Comparison of ENCODE assay signal across 8 cellular contexts in the genomic region with DNA sequence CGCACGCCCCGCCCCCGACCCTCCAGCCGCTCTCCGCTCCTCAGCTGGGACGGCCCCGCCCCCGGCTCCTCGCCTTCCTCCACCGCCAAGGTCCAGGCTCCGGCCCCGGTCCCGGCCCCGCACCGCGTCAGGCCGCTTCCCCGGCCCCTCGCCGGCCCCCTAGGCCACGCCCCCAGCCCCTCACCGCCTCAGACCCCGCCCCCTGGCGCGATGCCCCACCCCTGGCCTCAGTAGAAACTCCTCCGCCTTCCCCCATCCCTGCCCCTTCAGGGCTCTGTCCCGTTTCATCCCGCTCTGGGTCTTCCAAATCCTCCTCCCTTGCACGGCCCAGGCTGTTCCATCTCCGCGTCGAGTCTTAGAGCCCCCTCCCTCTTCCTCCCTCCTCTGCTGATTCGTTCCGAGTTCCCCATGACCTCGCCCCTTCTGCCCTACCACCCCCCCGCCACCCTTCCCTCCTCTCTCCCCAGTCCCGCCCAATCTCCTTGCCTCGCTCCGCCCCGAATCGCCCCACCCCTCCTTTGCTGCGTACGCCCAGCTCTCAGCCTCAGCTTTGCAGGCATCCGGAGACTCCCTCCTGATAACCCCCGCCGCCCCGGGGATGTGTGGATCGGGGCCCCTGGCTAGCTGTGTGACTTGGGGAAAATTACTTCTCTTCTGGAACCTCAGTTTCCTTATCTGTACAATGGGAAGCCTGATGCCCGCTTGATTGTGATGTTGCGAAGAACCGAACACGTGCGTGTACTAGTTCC. TPM values are rescaled to one million over a fixed set of nuclear protein-coding genes. Genes with fewer than 3 reads are reported as not detected.
DNase-seq lines count a peak whose midpoint lies in the region; ATAC-seq, FAIRE-seq and TF ChIP-seq lines count a peak whose summit lies in the region.

No MANE protein-coding gene starts in this region.

- peak overlapping the region; percentile 80 for H2AFZ ChIP-seq in endothelial cell of umbilical vein (ENCODE audit: low read depth, low read length)

- peak; percentile 63 for DNase-seq in GM04503 (ENCODE audit: low read depth)
- DNase-seq in NOMO-1 (lab: John Stamatoyannopoulos, UW; ENCODE audit: unreplicated experiment in 2 of 2), result peak; percentile 66 to 75
- DNase-seq in activated CD8-positive, alpha-beta memory T cell treated with anti-CD3 and anti-CD28 coated beads, Interleukin-2, amount 50 U/mL, for 4 hours, result peak; percentile 89
- DNase-seq in endothelial cell of umbilical vein (ENCODE audit: low read depth, low spot score), result peak; percentile 92
- DNase-seq in mesenteric fat pad (ENCODE audit: low spot score), result peak; percentile 96
- DNase-seq in stimulated activated CD8-positive, alpha-beta memory T cell treated with anti-CD3 and anti-CD28 coated beads, Interleukin-15, amount 100 ng/mL, for 1 hour (ENCODE audit: low read depth), result peak; percentile 86

- H3K9me3 ChIP-seq in endothelial cell of umbilical vein (replicated peaks; ENCODE audit: control insufficient read depth, insufficient read depth, low read length), result no peaks in the 10 kb centered on the region

- peak overlapping the region; percentile 8 to 67 (median 34) for H3K4me3 ChIP-seq in endothelial cell of umbilical vein (replicated peaks in 1 of 3; ENCODE audit: insufficient read depth in 1 of 3, low read depth in 1 of 3, low read length in 3 of 3)

- H3K79me2 ChIP-seq in endothelial cell of umbilical vein (ENCODE audit: control insufficient read depth, insufficient read depth, low read length), result no peaks in the 10 kb centered on the region

- no peaks in the 10 kb centered on the region for H3K36me3 ChIP-seq in endothelial cell of umbilical vein (ENCODE audit: control insufficient read depth in 2 of 2, extremely low read depth in 1 of 2, insufficient read depth in 2 of 2, low read length in 2 of 2)

- H3K27me3 ChIP-seq in endothelial cell of umbilical vein (ENCODE audit: control insufficient read depth in 2 of 2, insufficient read depth in 2 of 2, low read length in 2 of 2), result peaks cover 0 to 1% of the 10 kb centered on the region in 2 experiments

- POLR2A ChIA-PET in endothelial cell of umbilical vein (lab: Charles Lee), result interaction anchor here (0.5 to 0.7 kb wide), 3 partner anchors 60 to 115 kb away, joined by 3 to 7 read pairs (median 4); partner anchors contain the start of genes TCEA3 and ZNF436

- H3K9ac ChIP-seq in endothelial cell of umbilical vein (replicated peaks; ENCODE audit: extremely low read depth, insufficient read depth, low read length), result no peak overlapping the region

- H4K20me1 ChIP-seq in endothelial cell of umbilical vein (replicated peaks; ENCODE audit: control insufficient read depth, extremely low read depth, insufficient read depth, low read length), result no peaks in the 10 kb centered on the region

- no TSS peak for BruUV-seq in endothelial cell of umbilical vein (replicated peaks; lab: Mats Ljungman, UMichigan)

- no peak for TF ChIP-seq POLR2A in endothelial cell of umbilical vein (IDR thresholded peaks at IDR 0.05; ENCODE audit: low read depth, low read length)

- peaks cover 11% of the 10 kb centered on the region for H3K4me1 ChIP-seq in endothelial cell of umbilical vein (ENCODE audit: control insufficient read depth, extremely low read depth, insufficient read depth, low read length)

- FAIRE-seq in endothelial cell of umbilical vein (lab: Jason Lieb, UNC), result peak; percentile 89

- dilution Hi-C loops in endothelial cell of umbilical vein (cut with MboI; ENCODE audit: extremely low pct_ligation_motif_present, low sequenced_read_pairs), result no loop called here

- H3K9me1 ChIP-seq in endothelial cell of umbilical vein (replicated peaks; ENCODE audit: control insufficient read depth, extremely low read depth, insufficient read depth, low read length), result no peaks in the 10 kb centered on the region

- CTCF ChIA-PET in endothelial cell of umbilical vein (lab: Charles Lee), result interaction anchor here (0.7 to 5.3 kb wide), 18 partner anchors 9 to 207 kb away, joined by 3 to 77 read pairs (median 4); partner anchors contain the start of genes E2F2, HNRNPR, RPL11 and ZNF436

- intact Hi-C loops in endothelial cell of umbilical vein (cut with micrococcal nuclease), result loop anchor here (1.0 to 5.0 kb wide), 5 partner anchors 48 to 316 kb away; partner anchors contain the start of genes E2F2, HNRNPR, LUZP1 and ZNF436

- H3K27ac ChIP-seq in endothelial cell of umbilical vein (ENCODE audit: insufficient read depth, low read depth, low read length), result no peak overlapping the region

- peak; percentile 41 for ATAC-seq in HG03442 (IDR thresholded peaks at IDR 0.05; ENCODE audit: unreplicated experiment)
- no peak for ATAC-seq in GM18873 (IDR thresholded peaks at IDR 0.05; ENCODE audit: low FRiP score, unreplicated experiment)

- H3K4me2 ChIP-seq in endothelial cell of umbilical vein (ENCODE audit: insufficient read depth, low read length), result peak overlapping the region; percentile 51

- no peak for TF ChIP-seq CTCF in endothelial cell of umbilical vein (IDR thresholded peaks at IDR 0.05; ENCODE audit: extremely low read depth in 1 of 2, insufficient read depth in 1 of 2, low read depth in 1 of 2, low read length in 2 of 2)

TF ChIP-seq in endothelial cell of umbilical vein, 7 proteins besides CTCF, POLR2A, EP300 and RAD21:
- TF ChIP-seq MAX (IDR thresholded peaks at IDR 0.05; ENCODE audit: insufficient read depth, insufficient read length) (peak; percentile 2), EZH2 (IDR thresholded peaks at IDR 0.05; ENCODE audit: borderline replicate concordance, low read depth, low read length, severe bottlenecking) (no peak), GATA2 (IDR thresholded peaks at IDR 0.05; ENCODE audit: insufficient read depth, insufficient read length, low read depth, low read length) (no peak), MYC (IDR thresholded peaks at IDR 0.05; ENCODE audit: low read depth, low read length) (no peak), FOS (IDR thresholded peaks at IDR 0.05; ENCODE audit: borderline replicate concordance, insufficient read depth, low read length) (no peak), POLR2AphosphoS5 (IDR thresholded peaks at IDR 0.05; ENCODE audit: insufficient read depth, low read depth, low read length) (no peak), JUN (IDR thresholded peaks at IDR 0.05; ENCODE audit: borderline replicate concordance, insufficient read depth, insufficient read length, low read depth) (no peak)

RNA-seq across cellular contexts. Expression of gene ASAP3, which starts 0.4 kb away (rescaled TPM):
- 14.2 and 15.5 TPM in 2 replicates for total RNA-seq in endothelial cell of umbilical vein
- polyA plus RNA-seq in endothelial cell of umbilical vein, result 12.5 and 14.8 TPM in 2 replicates
- 7.9 and 11.3 TPM in 2 replicates for polyA plus RNA-seq in endothelial cell of umbilical vein (2011; cell fraction: cytosol; rRNA removed)
- 49.9 and 62.4 TPM in 2 replicates for polyA plus RNA-seq in endothelial cell of umbilical vein (2011; cell fraction: nucleus; rRNA removed)
- polyA plus RNA-seq in endothelial cell of umbilical vein (2012), result 12.8 and 22.2 TPM in 2 replicates
- polyA minus RNA-seq in endothelial cell of umbilical vein, result 18.5 and 18.7 TPM in 2 replicates
- polyA minus RNA-seq in endothelial cell of umbilical vein (2011; cell fraction: cytosol; rRNA and poly(A)+ RNA removed), result 2.3 TPM
- 9.7 and 11.7 TPM in 2 replicates for polyA minus RNA-seq in endothelial cell of umbilical vein (2011; cell fraction: nucleus; rRNA and poly(A)+ RNA removed)
- total RNA-seq in mesenteric fat pad, result 37.6 TPM

RNA-seq across cellular contexts. Expression of gene E2F2, which starts 46.6 kb away (rescaled TPM):
- total RNA-seq in endothelial cell of umbilical vein, result 5.0 and 5.6 TPM in 2 replicates
- 0.83 and 1.1 TPM in 2 replicates for polyA plus RNA-seq in endothelial cell of umbilical vein
- polyA plus RNA-seq in endothelial cell of umbilical vein (2011; cell fraction: cytosol; rRNA removed), result 0.95 and 1.2 TPM in 2 replicates
- 1.9 and 2.0 TPM in 2 replicates for polyA plus RNA-seq in endothelial cell of umbilical vein (2011; cell fraction: nucleus; rRNA removed)
- 1.1 and 1.6 TPM in 2 replicates for polyA plus RNA-seq in endothelial cell of umbilical vein (2012)
- polyA minus RNA-seq in endothelial cell of umbilical vein, result 1.5 and 1.9 TPM in 2 replicates
- 11.7 TPM for polyA minus RNA-seq in endothelial cell of umbilical vein (2011; cell fraction: cytosol; rRNA and poly(A)+ RNA removed)
- polyA minus RNA-seq in endothelial cell of umbilical vein (2011; cell fraction: nucleus; rRNA and poly(A)+ RNA removed), result 1.6 and 2.9 TPM in 2 replicates
- 0.29 TPM for total RNA-seq in mesenteric fat pad

RNA-seq across cellular contexts. Expression of gene TCEA3, which starts 59.9 kb away (rescaled TPM):
- total RNA-seq in endothelial cell of umbilical vein, result 3.4 and 3.7 TPM in 2 replicates
- 0.75 and 1.5 TPM in 2 replicates for polyA plus RNA-seq in endothelial cell of umbilical vein
- polyA plus RNA-seq in endothelial cell of umbilical vein (2011; cell fraction: cytosol; rRNA removed), result 1.7 and 2.2 TPM in 2 replicates
- 2.5 and 3.0 TPM in 2 replicates for polyA plus RNA-seq in endothelial cell of umbilical vein (2011; cell fraction: nucleus; rRNA removed)
- 2.7 and 4.1 TPM in 2 replicates for polyA plus RNA-seq in endothelial cell of umbilical vein (2012)
- 0.62 and 1.6 TPM in 2 replicates for polyA minus RNA-seq in endothelial cell of umbilical vein
- 1.8 TPM for polyA minus RNA-seq in endothelial cell of umbilical vein (2011; cell fraction: cytosol; rRNA and poly(A)+ RNA removed)
- polyA minus RNA-seq in endothelial cell of umbilical vein (2011; cell fraction: nucleus; rRNA and poly(A)+ RNA removed), result 0.87 and 0.96 TPM in 2 replicates
- total RNA-seq in mesenteric fat pad, result 8.3 TPM
